ENCODE assay signal across 8 cellular contexts in genomic region chr10:95767884-95768556, GRCh38. TPM values are rescaled to one million over a fixed set of nuclear protein-coding genes. Genes with fewer than 3 reads are reported as not detected.
DNase-seq lines count a peak whose midpoint lies in the region; ATAC-seq and TF ChIP-seq lines count a peak whose summit lies in the region.

No MANE protein-coding gene starts in this region.

- peak overlapping the region in 3 of 4 donors; percentile 48 to 84 (median 67) for H3K27ac ChIP-seq in esophagus squamous epithelium

- DNase-seq in AG10803 (ENCODE audit: low read depth): peak; percentile 5
- no peak for DNase-seq in esophagus squamous epithelium (lab: John Stamatoyannopoulos, UW)
- DNase-seq in Caco-2: no peak
- no peak for DNase-seq in NCI-H748 treated with DMSO at 0.1 percent for 48 hours (lab: John Stamatoyannopoulos, UW)
- DNase-seq in activated T-cell treated with anti-CD3 and anti-CD28 coated beads, Interleukin-2, amount 50 U/mL, for 1 hour: no peak
- no peak for DNase-seq in iPS-NIHi11 (ENCODE audit: low spot score)

- ATAC-seq in GM19463 (IDR thresholded peaks at IDR 0.05; ENCODE audit: unreplicated experiment) (peak; percentile 91), HG03457 (IDR thresholded peaks at IDR 0.05; ENCODE audit: unreplicated experiment) (peak; percentile 73)

- H3K27ac Mint-ChIP-seq in Caco-2 (ENCODE audit: unreplicated experiment): no peak overlapping the region

- POLR2A ChIA-PET in Caco-2 (lab: Charles Lee): no interaction called here

- TF ChIP-seq CTCF in AG10803 (conservative IDR thresholded peaks at IDR 0.05; ENCODE audit: low read length) (no peak), esophagus squamous epithelium (IDR thresholded peaks at IDR 0.05) (no peak), Caco-2 (IDR thresholded peaks at IDR 0.05; ENCODE audit: insufficient read depth in 1 of 2, low read depth in 1 of 2, low read length in 1 of 2, severe bottlenecking in 1 of 2, unreplicated experiment in 1 of 2) (no peak)

- H3K36me3 Mint-ChIP-seq in Caco-2 (ENCODE audit: insufficient read depth, unreplicated experiment): no peaks in the 10 kb centered on the region

- H3K27me3 ChIP-seq in esophagus squamous epithelium: no peaks in the 10 kb centered on the region
- H3K27me3 ChIP-seq in Caco-2 (replicated peaks; ENCODE audit: control insufficient read depth, insufficient read depth, low read length): no peaks in the 10 kb centered on the region

- H3K4me3 Mint-ChIP-seq in Caco-2 (ENCODE audit: unreplicated experiment): no peak overlapping the region

- no peaks in the 10 kb centered on the region for H3K4me1 Mint-ChIP-seq in Caco-2 (ENCODE audit: low read depth, unreplicated experiment)

- no peak for TF ChIP-seq POLR2A in esophagus squamous epithelium (IDR thresholded peaks at IDR 0.05)

- H3K4me1 ChIP-seq in esophagus squamous epithelium (peaks cover 0 to 24% (median 6%) of the 10 kb centered on the region in 3 donors), Caco-2 (no peaks in the 10 kb centered on the region)

- H3K4me3 ChIP-seq in AG10803 (ENCODE audit: low read length): no peak overlapping the region
- no peak overlapping the region for H3K4me3 ChIP-seq in esophagus squamous epithelium
- no peak overlapping the region for H3K4me3 ChIP-seq in Caco-2 (ENCODE audit: low read depth, low read length)

- BruUV-seq in Caco-2 (replicated peaks; lab: Mats Ljungman, UMichigan): no TSS peak

- peaks cover 5% of the 10 kb centered on the region for H3K27me3 Mint-ChIP-seq in Caco-2 (ENCODE audit: insufficient read depth, unreplicated experiment)

- CTCF ChIA-PET in Caco-2 (lab: Charles Lee): interaction anchor here (0.5 kb wide), 1 partner anchor 462 kb away, joined by 3 read pairs; no protein-coding TSS in a partner anchor

- no peaks in the 10 kb centered on the region for H3K36me3 ChIP-seq in esophagus squamous epithelium
- no peaks in the 10 kb centered on the region for H3K36me3 ChIP-seq in Caco-2 (ENCODE audit: control insufficient read depth, insufficient read depth, low read length)

- H3K9me3 ChIP-seq in esophagus squamous epithelium: no peaks in the 10 kb centered on the region
- H3K9me3 ChIP-seq in Caco-2: no peaks in the 10 kb centered on the region

- intact Hi-C loops in esophagus squamous epithelium (cut with DNase I) (no loop called here), Caco-2 (cut with micrococcal nuclease; ENCODE audit: unreplicated experiment) (no loop called here)

- peaks cover 18% of the 10 kb centered on the region for H3K9me3 Mint-ChIP-seq in Caco-2 (ENCODE audit: unreplicated experiment)

RNA-seq across cellular contexts. Expression of gene ENTPD1, which starts 12.1 kb away (rescaled TPM):
- total RNA-seq in esophagus squamous epithelium (10 to 100 TPM in 2 of 4 donors, 1 to 10 TPM in 2; 7.7 to 34.5 (median 10.1) TPM), Caco-2 (2022) (1.7 and 2.2 TPM in 2 replicates)
